Comparison of ENCODE assay signal across 22 cellular contexts in genomic region chrX:144946696-144947095, GRCh38.
"Had no signal": no experiment of that assay in that cellular context is flagged by ENCODE, and none has a peak within 500 bp of the region (broad histone marks: within the 10 kb centered on the region; RNA-seq: fewer than 3 reads in every experiment).

No MANE protein-coding gene starts in this region.

- H3K27ac ChIP-seq: cardiac muscle cell, left ventricle myocardium inferior, sigmoid colon, thyroid gland had no signal

- DNase-seq: activated CD4-positive, alpha-beta T cell treated with anti-CD3 and anti-CD28 coated beads for 36 hours; activated CD4-positive, alpha-beta T cell treated with anti-CD3 and anti-CD28 coated beads, Interleukin-2, amount 50 U/mL, for 4 hours; activated CD8-positive, alpha-beta memory T cell treated with anti-CD3 and anti-CD28 coated beads for 24 hours; activated CD8-positive, alpha-beta memory T cell treated with anti-CD3 and anti-CD28 coated beads, Interleukin-2, amount 50 U/mL, for 4 hours; activated T-cell treated with anti-CD3 and anti-CD28 coated beads, Interleukin-2, amount 50 U/mL, for 24 hours; effector CD4-positive, alpha-beta T cell; foreskin melanocyte; kidney glomerular epithelial cell; left ventricle myocardium inferior; mammary epithelial cell; natural killer cell; retina; sigmoid colon; stimulated activated CD4-positive, alpha-beta T cell treated with anti-CD3 and anti-CD28 coated beads, Interleukin-4, amount 100 ng/mL, for 24 hours; stimulated activated naive CD8-positive, alpha-beta T cell treated with anti-CD3 and anti-CD28 coated beads, Interleukin-15, Interleukin-2, amounts not matched to agents 100 U/mL and 50 U/mL, for 24 hours; substantia nigra; T1000; thyroid gland had no signal

- H3K27me3 ChIP-seq: cardiac muscle cell, sigmoid colon, thyroid gland had no signal

- H3K36me3 ChIP-seq: cardiac muscle cell, left ventricle myocardium inferior, sigmoid colon, thyroid gland had no signal

- H3K4me1 ChIP-seq: left ventricle myocardium inferior, sigmoid colon, thyroid gland had no signal

- H3K4me3 ChIP-seq: cardiac muscle cell, left ventricle myocardium inferior, sigmoid colon, thyroid gland had no signal

- H3K9me3 ChIP-seq: sigmoid colon, thyroid gland had no signal

- ATAC-seq: activated CD4-positive, alpha-beta T cell treated with anti-CD3 and anti-CD28 coated beads for 36 hours; activated naive CD4-positive, alpha-beta T cell treated with anti-CD3 and anti-CD28 coated beads, Interleukin-2, amount 50 U/mL, for 72 hours; activated T-helper 17 cell treated with anti-CD3 and anti-CD28 coated beads, Interleukin-2, amount 50 U/mL, for 72 hours; natural killer cell; stimulated activated naive CD8-positive, alpha-beta T cell treated with anti-CD3 and anti-CD28 coated beads, Interleukin-15, Interleukin-2, amounts not matched to agents 100 U/mL and 50 U/mL, for 24 hours; WTC11 had no signal
